Comparison of ENCODE assay signal across 12 cellular contexts in the genomic region with DNA sequence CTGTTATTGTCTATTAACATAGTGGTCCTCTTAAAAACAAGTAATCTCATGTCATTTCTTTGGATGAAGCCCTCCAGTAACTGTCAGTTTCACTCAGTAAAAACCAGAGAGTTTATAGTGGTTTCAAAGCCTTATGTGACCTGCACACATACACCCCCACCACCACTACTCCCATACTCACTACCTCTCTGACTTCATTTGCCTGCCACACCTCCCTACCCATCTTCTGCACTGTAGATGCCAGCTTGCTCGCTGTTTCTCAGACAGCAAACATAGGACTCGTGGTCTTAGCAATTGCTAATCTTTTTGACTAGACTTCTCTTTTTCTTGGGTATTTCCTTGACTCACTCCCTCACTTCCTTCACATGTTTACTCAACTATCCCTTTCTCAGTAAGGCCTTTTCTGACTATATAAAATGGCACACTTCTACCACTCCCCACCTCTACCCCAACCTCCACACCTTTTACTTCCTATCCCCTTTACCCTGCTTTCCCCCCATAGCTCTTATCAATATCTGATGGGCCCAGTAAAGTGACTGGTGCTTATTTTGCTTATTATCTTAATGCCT. TPM values are rescaled to one million over a fixed set of nuclear protein-coding genes. Genes with fewer than 3 reads are reported as not detected.
DNase-seq lines count a peak whose midpoint lies in the region; ATAC-seq lines count a peak whose summit lies in the region.
"Had no signal": no experiment of that assay in that cellular context is flagged by ENCODE, and none has a peak within 500 bp of the region (broad histone marks: within the 10 kb centered on the region; RNA-seq: fewer than 3 reads in every experiment).

No MANE protein-coding gene starts in this region.

- peak in 1 of 2 donors; percentile 49 for DNase-seq in activated naive CD4-positive, alpha-beta T cell treated with anti-CD3 and anti-CD28 coated beads, Interleukin-2, amount 50 U/mL, for 72 hours (ENCODE audit: low spot score in 2 of 2)
- no peak for DNase-seq in SW 1271 (lab: John Stamatoyannopoulos, UW)
- DNase-seq in LoVo (ENCODE audit: low spot score), result no peak
- no peak for DNase-seq in NCI-H748 treated with DMSO at 0.1 percent for 48 hours (lab: John Stamatoyannopoulos, UW)
- DNase-seq in NCI-H1436 (lab: John Stamatoyannopoulos, UW), result no peak
- DNase-seq: activated CD4-positive, alpha-beta T cell treated with anti-CD3 and anti-CD28 coated beads, Interleukin-2, amount 10 ng/mL, durations not matched to agents 7 days and 5 days; DMS 273 treated with DMSO at 0.1 percent for 48 hours; NCI-H1092 had no signal

- H3K36me3 Mint-ChIP-seq in activated naive CD4-positive, alpha-beta T cell treated with anti-CD3 and anti-CD28 coated beads, Interleukin-2, amount 50 U/mL, for 72 hours, result peaks cover 32 to 57% of the 10 kb centered on the region in 2 donors

- H3K9me3 Mint-ChIP-seq in activated naive CD4-positive, alpha-beta T cell treated with anti-CD3 and anti-CD28 coated beads, Interleukin-2, amount 50 U/mL, for 72 hours, result no peaks in the 10 kb centered on the region
- H3K9me3 Mint-ChIP-seq: activated CD4-positive, alpha-beta T cell treated with anti-CD3 and anti-CD28 coated beads, Interleukin-2, amount 10 ng/mL, durations not matched to agents 7 days and 5 days had no signal

- H3K27ac Mint-ChIP-seq in activated naive CD4-positive, alpha-beta T cell treated with anti-CD3 and anti-CD28 coated beads, Interleukin-2, amount 50 U/mL, for 72 hours, result peak overlapping the region; percentile 89 to 96
- H3K27ac Mint-ChIP-seq: activated CD4-positive, alpha-beta T cell treated with anti-CD3 and anti-CD28 coated beads, Interleukin-2, amount 10 ng/mL, durations not matched to agents 7 days and 5 days had no signal

- ATAC-seq in GM18502 (IDR thresholded peaks at IDR 0.05; ENCODE audit: poor library complexity, unreplicated experiment) (peak; percentile 66), GM19351 (IDR thresholded peaks at IDR 0.05; ENCODE audit: unreplicated experiment) (peak; percentile 57), HG03159 (IDR thresholded peaks at IDR 0.05; ENCODE audit: unreplicated experiment) (peak; percentile 85)
- ATAC-seq in activated naive CD4-positive, alpha-beta T cell treated with anti-CD3 and anti-CD28 coated beads, Interleukin-2, amount 50 U/mL, for 72 hours, result peak; percentile 99 to 100
- ATAC-seq: Panc1 had no signal

RNA-seq across cellular contexts. Expression of gene CEP295, which starts 27.8 kb away (rescaled TPM):
- total RNA-seq in activated naive CD4-positive, alpha-beta T cell treated with anti-CD3 and anti-CD28 coated beads, Interleukin-2, amount 50 U/mL, for 72 hours, result 10 to 100 TPM; 37.7 to 37.9 TPM

RNA-seq across cellular contexts. Expression of gene TAF1D, which starts 52.0 kb away (rescaled TPM):
- total RNA-seq in activated naive CD4-positive, alpha-beta T cell treated with anti-CD3 and anti-CD28 coated beads, Interleukin-2, amount 50 U/mL, for 72 hours, result 100 to 1,000 TPM; 236 to 541 TPM

RNA-seq across cellular contexts. Expression of gene C11orf54, which starts 52.2 kb away (rescaled TPM):
- total RNA-seq in activated naive CD4-positive, alpha-beta T cell treated with anti-CD3 and anti-CD28 coated beads, Interleukin-2, amount 50 U/mL, for 72 hours, result 10 to 100 TPM; 29.5 to 55.0 TPM
